Comparison of ENCODE assay signal across 11 cellular contexts in the genomic region with DNA sequence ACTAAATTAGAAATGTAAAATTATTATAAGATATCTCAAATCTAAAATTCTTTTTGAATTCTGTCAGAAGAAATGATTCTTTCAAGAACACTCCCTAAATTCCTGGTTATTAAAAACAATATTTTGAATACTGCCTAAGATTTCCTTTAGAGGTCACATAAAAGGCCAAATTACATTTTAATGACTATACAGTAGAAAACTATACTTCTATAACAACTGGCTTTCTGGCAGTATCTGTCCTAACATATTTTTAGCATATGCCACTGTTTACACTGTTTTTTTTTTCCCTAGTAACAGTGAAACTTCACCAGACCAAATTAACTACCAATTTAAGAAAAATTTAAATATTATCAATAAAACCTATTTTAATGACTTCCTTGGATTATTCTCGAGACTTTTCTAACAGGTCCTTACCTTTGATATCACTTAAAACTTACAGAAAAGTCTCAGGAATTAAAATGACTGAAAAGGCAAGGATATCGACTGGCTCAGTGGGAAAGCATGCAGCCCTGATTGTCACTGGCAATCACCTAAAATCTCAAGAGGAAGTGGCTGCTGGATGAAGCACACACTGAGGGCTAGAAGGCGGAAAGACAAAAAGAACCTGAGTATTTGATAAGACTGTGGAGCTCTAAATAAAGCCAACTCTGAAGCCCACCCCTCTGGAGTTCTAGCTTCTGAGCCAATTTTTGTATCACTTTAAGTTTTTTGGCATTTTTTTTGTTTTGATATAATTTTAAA. TPM values are rescaled to one million over a fixed set of nuclear protein-coding genes. Genes with fewer than 3 reads are reported as not detected.
DNase-seq lines count a peak whose midpoint lies in the region; ATAC-seq and TF ChIP-seq lines count a peak whose summit lies in the region.
"Had no signal": no experiment of that assay in that cellular context is flagged by ENCODE, and none has a peak within 500 bp of the region (broad histone marks: within the 10 kb centered on the region; RNA-seq: fewer than 3 reads in every experiment).

No MANE protein-coding gene starts in this region.

- BruUV-seq in Caco-2 (replicated peaks; lab: Mats Ljungman, UMichigan), result no TSS peak

- peak overlapping the region; percentile 71 for H3K9ac ChIP-seq in GM23248
- H3K9ac ChIP-seq in fibroblast of lung (ENCODE audit: insufficient read depth, low read length), result no peak overlapping the region
- H3K9ac ChIP-seq: parathyroid adenoma had no signal

- H3K36me3 ChIP-seq in GM23248 (ENCODE audit: low read depth), result no peaks in the 10 kb centered on the region
- H3K36me3 ChIP-seq in fibroblast of lung (ENCODE audit: control insufficient read depth, insufficient read depth, low read length), result no peaks in the 10 kb centered on the region
- no peaks in the 10 kb centered on the region for H3K36me3 ChIP-seq in Caco-2 (ENCODE audit: control insufficient read depth, insufficient read depth, low read length)

- no peak for ATAC-seq in HG03025 (IDR thresholded peaks at IDR 0.05; ENCODE audit: low FRiP score, unreplicated experiment)

- H3K4me3 ChIP-seq in GM23248 (peak overlapping the region; percentile 39), fibroblast of lung (replicated peaks in 1 of 4; ENCODE audit: control extremely low read depth in 1 of 4, insufficient read depth in 1 of 4, low read depth in 3 of 4, low read length in 4 of 4) (no peak overlapping the region), Caco-2 (ENCODE audit: low read depth, low read length) (no peak overlapping the region)

- H3K4me3 Mint-ChIP-seq in osteocyte (ENCODE audit: unreplicated experiment) (no peak overlapping the region), Caco-2 (ENCODE audit: unreplicated experiment) (no peak overlapping the region)
- H3K4me3 Mint-ChIP-seq: activated naive CD4-positive, alpha-beta T cell treated with anti-CD3 and anti-CD28 coated beads, Interleukin-2, amount 50 U/mL, for 24 hours had no signal

- no peaks in the 10 kb centered on the region for H3K9me2 ChIP-seq in GM23248 (ENCODE audit: insufficient read depth)

- peaks cover 75% of the 10 kb centered on the region for H3K79me2 ChIP-seq in GM23248 (ENCODE audit: insufficient read depth)
- H3K79me2 ChIP-seq in fibroblast of lung (ENCODE audit: control insufficient read depth, insufficient read depth, low read length), result peaks cover 4% of the 10 kb centered on the region

- peak; percentile 76 for DNase-seq in GM23248
- DNase-seq in RWPE1 (ENCODE audit: low spot score), result no peak
- DNase-seq in fibroblast of lung (ENCODE audit: low read depth in 2 of 2), result peak; percentile 60 to 61
- DNase-seq in osteocyte (ENCODE audit: extremely low spot score, unreplicated experiment), result no peak
- DNase-seq in mesenteric fat pad (ENCODE audit: low spot score), result no peak
- no peak for DNase-seq in Caco-2
- DNase-seq: hippocampal formation, NCI-H526 treated with DMSO at 0.1 percent for 48 hours had no signal

- H4K20me1 ChIP-seq in GM23248 (ENCODE audit: insufficient read depth), result no peaks in the 10 kb centered on the region
- no peaks in the 10 kb centered on the region for H4K20me1 ChIP-seq in fibroblast of lung (ENCODE audit: control insufficient read depth, extremely low read depth, insufficient read depth, low read length)

- H3K27ac Mint-ChIP-seq in osteocyte (ENCODE audit: unreplicated experiment) (peak overlapping the region; percentile 94), Caco-2 (ENCODE audit: unreplicated experiment) (no peak overlapping the region)

- WGBS in GM23248 (ENCODE audit: low coverage in 1 of 2, low lambda C conversion rate in 2 of 2, missing lambda C conversion rate in 2 of 2), 2 experiments, result 20 to 29% methylated on average over 3 of the region's 3 CpGs

- no peaks in the 10 kb centered on the region for H3K9me3 Mint-ChIP-seq in osteocyte (ENCODE audit: unreplicated experiment)
- no peaks in the 10 kb centered on the region for H3K9me3 Mint-ChIP-seq in Caco-2 (ENCODE audit: unreplicated experiment)
- H3K9me3 Mint-ChIP-seq: activated naive CD4-positive, alpha-beta T cell treated with anti-CD3 and anti-CD28 coated beads, Interleukin-2, amount 50 U/mL, for 24 hours had no signal

- H3K27ac ChIP-seq in GM23248, result peak overlapping the region; percentile 93
- peak overlapping the region; percentile 82 for H3K27ac ChIP-seq in RWPE1
- H3K27ac ChIP-seq in fibroblast of lung (ENCODE audit: insufficient read depth, low read length), result peak overlapping the region; percentile 71
- H3K27ac ChIP-seq: parathyroid adenoma had no signal

- no peaks in the 10 kb centered on the region for H3K27me3 Mint-ChIP-seq in osteocyte (ENCODE audit: unreplicated experiment)
- H3K27me3 Mint-ChIP-seq in Caco-2 (ENCODE audit: insufficient read depth, unreplicated experiment), result no peaks in the 10 kb centered on the region
- H3K27me3 Mint-ChIP-seq: activated naive CD4-positive, alpha-beta T cell treated with anti-CD3 and anti-CD28 coated beads, Interleukin-2, amount 50 U/mL, for 24 hours had no signal

- intact Hi-C loops in Caco-2 (cut with micrococcal nuclease; ENCODE audit: unreplicated experiment), result no loop called here

- CTCF ChIA-PET in RWPE1 (lab: Yijun Ruan, JAX) (interaction anchor here (0.5 to 1.1 kb wide), 3 partner anchors 41 to 137 kb away, joined by 3 to 4 read pairs (median 3); no protein-coding TSS in a partner anchor), Caco-2 (lab: Charles Lee) (interaction anchor here (0.6 kb wide), 1 partner anchor 327 kb away, joined by 9 read pairs; no protein-coding TSS in a partner anchor)

- no peaks in the 10 kb centered on the region for H3K9me3 ChIP-seq in GM23248 (ENCODE audit: low read depth)
- no peaks in the 10 kb centered on the region for H3K9me3 ChIP-seq in fibroblast of lung (ENCODE audit: control insufficient read depth, insufficient read depth, low read depth, low read length)
- H3K9me3 ChIP-seq in Caco-2, result no peaks in the 10 kb centered on the region

- H2AFZ ChIP-seq in GM23248, result no peak overlapping the region
- H2AFZ ChIP-seq in fibroblast of lung (ENCODE audit: low read length), result no peak overlapping the region
- H2AFZ ChIP-seq: parathyroid adenoma had no signal

- H3K4me1 Mint-ChIP-seq in osteocyte (ENCODE audit: unreplicated experiment) (peaks cover 54% of the 10 kb centered on the region), Caco-2 (ENCODE audit: low read depth, unreplicated experiment) (peaks cover 7% of the 10 kb centered on the region)

- no peaks in the 10 kb centered on the region for H3K36me3 Mint-ChIP-seq in osteocyte (ENCODE audit: unreplicated experiment)
- no peaks in the 10 kb centered on the region for H3K36me3 Mint-ChIP-seq in Caco-2 (ENCODE audit: insufficient read depth, unreplicated experiment)
- H3K36me3 Mint-ChIP-seq: activated naive CD4-positive, alpha-beta T cell treated with anti-CD3 and anti-CD28 coated beads, Interleukin-2, amount 50 U/mL, for 24 hours had no signal

- no peaks in the 10 kb centered on the region for H3K27me3 ChIP-seq in GM23248 (replicated peaks; ENCODE audit: insufficient read depth)
- no peaks in the 10 kb centered on the region for H3K27me3 ChIP-seq in fibroblast of lung (ENCODE audit: control insufficient read depth, insufficient read depth, low read length)
- H3K27me3 ChIP-seq in Caco-2 (replicated peaks; ENCODE audit: control insufficient read depth, insufficient read depth, low read length), result no peaks in the 10 kb centered on the region

- H3K4me2 ChIP-seq in GM23248 (ENCODE audit: unreplicated experiment), result peak overlapping the region; percentile 77
- H3K4me2 ChIP-seq in fibroblast of lung (ENCODE audit: extremely low read depth, insufficient read depth, low read length), result peak overlapping the region; percentile 68

- POLR2A ChIA-PET in RWPE1 (lab: Yijun Ruan, JAX; ENCODE audit: low non-redundant PET), result no interaction called here
- POLR2A ChIA-PET in Caco-2 (lab: Charles Lee), result interaction anchor here (0.8 kb wide), 1 partner anchor 221 kb away, joined by 3 read pairs; a partner anchor contains a TSS

- peaks cover 39% of the 10 kb centered on the region for H3F3A ChIP-seq in GM23248 (ENCODE audit: insufficient read depth)

- in situ Hi-C loops in GM23248 (cut with MboI), result no loop called here

- H3K4me1 ChIP-seq in GM23248 (ENCODE audit: insufficient read depth) (peaks cover 52% of the 10 kb centered on the region), fibroblast of lung (ENCODE audit: control insufficient read depth, extremely low read depth, insufficient read depth, low read length) (peaks cover 18% of the 10 kb centered on the region), Caco-2 (peaks cover 13% of the 10 kb centered on the region)

- TF ChIP-seq CTCF in RWPE1 (conservative IDR thresholded peaks at IDR 0.05; ENCODE audit: low read depth), result no peak
- no peak for TF ChIP-seq CTCF in fibroblast of lung (conservative IDR thresholded peaks at IDR 0.05 in 1 of 2, IDR thresholded peaks at IDR 0.05 in 1 of 2; ENCODE audit: low read depth in 1 of 2, low read length in 2 of 2)
- TF ChIP-seq CTCF in osteocyte (IDR thresholded peaks at IDR 0.05), result no peak
- TF ChIP-seq CTCF in Caco-2 (IDR thresholded peaks at IDR 0.05; ENCODE audit: insufficient read depth in 1 of 2, low read depth in 1 of 2, low read length in 1 of 2, severe bottlenecking in 1 of 2, unreplicated experiment in 1 of 2), result no peak

RNA-seq across cellular contexts. Expression of a gene that starts 59.6 kb away (rescaled TPM):
- 28.6 and 29.1 TPM in 2 replicates for total RNA-seq in GM23248 (2014; rRNA removed; shearing (Covaris generic))
- 10.7 and 12.8 TPM in 2 replicates for polyA plus RNA-seq in GM23248 (2016; fragmentation: Nextera tagmentation; extraction: Ambion mirVana)
- 28.8 and 31.0 TPM in 2 replicates for total RNA-seq in fibroblast of lung
- polyA plus RNA-seq in fibroblast of lung, result 16.5 and 19.0 TPM in 2 replicates
- 13.0 and 13.7 TPM in 2 replicates for polyA plus RNA-seq in fibroblast of lung (2012)
- 7.4 and 16.3 TPM in 2 replicates for polyA minus RNA-seq in fibroblast of lung (ENCODE audit: low replicate concordance)
- total RNA-seq in osteocyte, result 47.0 and 53.6 TPM in 2 replicates
- total RNA-seq in mesenteric fat pad, result 39.8 TPM
- 9.2 and 9.5 TPM in 2 replicates for total RNA-seq in Caco-2 (2022)

Comparison
In these comparisons a context has a peak if more than half of its experiments do, and no peak if none do; other contexts are left out.
1. DNase-seq: peak in GM23248 (single experiment) and fibroblast of lung (2 of 2); none in RWPE1 (single experiment), osteocyte (single experiment), mesenteric fat pad (single experiment) and Caco-2 (0 of 2).
2. Peak in every context shown above with its lines, with median percentiles within 50 percentile points of each other: H3K27ac ChIP-seq.